In the genomic region with DNA sequence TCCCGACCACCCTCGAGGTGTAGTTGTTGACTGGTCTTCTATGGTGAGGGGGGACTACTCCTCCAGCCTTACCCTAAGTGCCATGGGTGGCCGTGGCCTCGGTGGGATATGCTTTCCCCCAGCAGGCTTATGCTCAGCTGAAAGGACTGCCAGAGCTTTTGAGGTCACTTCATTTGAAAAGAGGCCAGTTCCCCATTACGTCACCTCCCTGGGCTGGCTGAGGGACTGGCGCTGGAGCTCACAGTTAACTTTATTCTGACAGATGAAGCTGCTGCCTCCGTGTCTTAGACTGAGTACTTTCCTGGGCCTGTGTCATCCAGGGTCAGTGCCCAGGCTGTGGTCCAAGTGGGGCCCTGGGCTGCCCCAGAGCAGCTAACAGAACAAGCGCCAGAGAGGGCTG, we compare ENCODE assay signal across 1 cellular context.
TF ChIP-seq lines count a peak whose summit lies in the region.

No MANE protein-coding gene starts in this region.

TF ChIP-seq in HepG2, 621 proteins besides CTCF, POLR2A, EP300 and RAD21 (continued from another document and continues in another):
- TF ChIP-seq AHDC1 (CRISPR knock-in tag; IDR thresholded peaks at IDR 0.05; ENCODE audit: borderline replicate concordance) (no peak), ATF6 (CRISPR knock-in tag; conservative IDR thresholded peaks at IDR 0.05) (no peak), RXRB (CRISPR knock-in tag; IDR thresholded peaks at IDR 0.05; ENCODE audit: borderline replicate concordance) (peak; percentile 14; the same call in 1 of the 2 replicates), ZNF292 (CRISPR knock-in tag; IDR thresholded peaks at IDR 0.05; ENCODE audit: borderline replicate concordance, low read depth) (no peak), ZNF772 (CRISPR knock-in tag; IDR thresholded peaks at IDR 0.05) (peak; percentile 58; the same call in 1 of the 2 replicates), MIXL1 (CRISPR knock-in tag; IDR thresholded peaks at IDR 0.05) (no peak), CREB1 (IDR thresholded peaks at IDR 0.05) (no peak; the same call in 1 of the 2 replicates), CREB1 (CRISPR knock-in tag; IDR thresholded peaks at IDR 0.05) (no peak), SNAPC5 (CRISPR knock-in tag; IDR thresholded peaks at IDR 0.05; ENCODE audit: borderline replicate concordance) (no peak), ZNF30 (CRISPR knock-in tag; IDR thresholded peaks at IDR 0.05) (no peak), TP53 (CRISPR knock-in tag; conservative IDR thresholded peaks at IDR 0.05) (0 out of 2 replicates have a peak, but pooled peaks have one; percentile 54), KLF11 (CRISPR knock-in tag; IDR thresholded peaks at IDR 0.05) (no peak), ZMYM4 (CRISPR knock-in tag; IDR thresholded peaks at IDR 0.05) (no peak), GATAD1 (CRISPR knock-in tag; IDR thresholded peaks at IDR 0.05) (no peak), ZNF331 (CRISPR knock-in tag; IDR thresholded peaks at IDR 0.05) (no peak), IKZF5 (CRISPR knock-in tag; IDR thresholded peaks at IDR 0.05) (no peak), REL (CRISPR knock-in tag; conservative IDR thresholded peaks at IDR 0.05) (no peak), ZNF468 (CRISPR knock-in tag; IDR thresholded peaks at IDR 0.05) (no peak), NKX3-1 (CRISPR knock-in tag; IDR thresholded peaks at IDR 0.05) (no peak), BHLHE40 (IDR thresholded peaks at IDR 0.05; ENCODE audit: low read length) (no peak), HES4 (CRISPR knock-in tag; IDR thresholded peaks at IDR 0.05; ENCODE audit: borderline replicate concordance) (no peak), ZNF33A (CRISPR knock-in tag; IDR thresholded peaks at IDR 0.05; ENCODE audit: borderline replicate concordance) (no peak), PBX3 (CRISPR knock-in tag; IDR thresholded peaks at IDR 0.05; ENCODE audit: borderline replicate concordance) (no peak), BORCS8-MEF2B (CRISPR knock-in tag; IDR thresholded peaks at IDR 0.05) (no peak), ZBTB7B (CRISPR knock-in tag; IDR thresholded peaks at IDR 0.05) (no peak), MAFK (conservative IDR thresholded peaks at IDR 0.05 in 1 of 2, IDR thresholded peaks at IDR 0.05 in 1 of 2; ENCODE audit: low read length in 2 of 2) (no peak), RBAK (CRISPR knock-in tag; IDR thresholded peaks at IDR 0.05) (no peak), ZNF850 (CRISPR knock-in tag; conservative IDR thresholded peaks at IDR 0.05) (no peak), ZNF788 (CRISPR knock-in tag; IDR thresholded peaks at IDR 0.05; ENCODE audit: borderline replicate concordance) (no peak), ATF1 (CRISPR knock-in tag; IDR thresholded peaks at IDR 0.05) (no peak), KDM5B (CRISPR knock-in tag; IDR thresholded peaks at IDR 0.05; ENCODE audit: borderline replicate concordance) (0 out of 2 replicates have a peak, but pooled peaks have one; percentile 16), ZNF790 (CRISPR knock-in tag; IDR thresholded peaks at IDR 0.05; ENCODE audit: borderline replicate concordance) (no peak), RCOR2 (CRISPR knock-in tag; IDR thresholded peaks at IDR 0.05) (no peak), MTF2 (CRISPR knock-in tag; IDR thresholded peaks at IDR 0.05; ENCODE audit: borderline replicate concordance) (no peak)
- TF ChIP-seq, protein P1, sequence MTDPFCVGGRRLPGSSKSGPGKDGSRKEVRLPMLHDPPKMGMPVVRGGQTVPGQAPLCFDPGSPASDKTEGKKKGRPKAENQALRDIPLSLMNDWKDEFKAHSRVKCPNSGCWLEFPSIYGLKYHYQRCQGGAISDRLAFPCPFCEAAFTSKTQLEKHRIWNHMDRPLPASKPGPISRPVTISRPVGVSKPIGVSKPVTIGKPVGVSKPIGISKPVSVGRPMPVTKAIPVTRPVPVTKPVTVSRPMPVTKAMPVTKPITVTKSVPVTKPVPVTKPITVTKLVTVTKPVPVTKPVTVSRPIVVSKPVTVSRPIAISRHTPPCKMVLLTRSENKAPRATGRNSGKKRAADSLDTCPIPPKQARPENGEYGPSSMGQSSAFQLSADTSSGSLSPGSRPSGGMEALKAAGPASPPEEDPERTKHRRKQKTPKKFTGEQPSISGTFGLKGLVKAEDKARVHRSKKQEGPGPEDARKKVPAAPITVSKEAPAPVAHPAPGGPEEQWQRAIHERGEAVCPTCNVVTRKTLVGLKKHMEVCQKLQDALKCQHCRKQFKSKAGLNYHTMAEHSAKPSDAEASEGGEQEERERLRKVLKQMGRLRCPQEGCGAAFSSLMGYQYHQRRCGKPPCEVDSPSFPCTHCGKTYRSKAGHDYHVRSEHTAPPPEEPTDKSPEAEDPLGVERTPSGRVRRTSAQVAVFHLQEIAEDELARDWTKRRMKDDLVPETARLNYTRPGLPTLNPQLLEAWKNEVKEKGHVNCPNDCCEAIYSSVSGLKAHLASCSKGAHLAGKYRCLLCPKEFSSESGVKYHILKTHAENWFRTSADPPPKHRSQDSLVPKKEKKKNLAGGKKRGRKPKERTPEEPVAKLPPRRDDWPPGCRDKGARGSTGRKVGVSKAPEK (CRISPR knock-in tag; IDR thresholded peaks at IDR 0.05; ENCODE audit: borderline replicate concordance) = 0 out of 2 replicates have a peak, but pooled peaks have one; percentile 53
- TF ChIP-seq, protein P2, sequence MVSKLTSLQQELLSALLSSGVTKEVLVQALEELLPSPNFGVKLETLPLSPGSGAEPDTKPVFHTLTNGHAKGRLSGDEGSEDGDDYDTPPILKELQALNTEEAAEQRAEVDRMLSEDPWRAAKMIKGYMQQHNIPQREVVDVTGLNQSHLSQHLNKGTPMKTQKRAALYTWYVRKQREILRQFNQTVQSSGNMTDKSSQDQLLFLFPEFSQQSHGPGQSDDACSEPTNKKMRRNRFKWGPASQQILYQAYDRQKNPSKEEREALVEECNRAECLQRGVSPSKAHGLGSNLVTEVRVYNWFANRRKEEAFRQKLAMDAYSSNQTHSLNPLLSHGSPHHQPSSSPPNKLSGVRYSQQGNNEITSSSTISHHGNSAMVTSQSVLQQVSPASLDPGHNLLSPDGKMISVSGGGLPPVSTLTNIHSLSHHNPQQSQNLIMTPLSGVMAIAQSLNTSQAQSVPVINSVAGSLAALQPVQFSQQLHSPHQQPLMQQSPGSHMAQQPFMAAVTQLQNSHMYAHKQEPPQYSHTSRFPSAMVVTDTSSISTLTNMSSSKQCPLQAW (CRISPR knock-in tag; IDR thresholded peaks at IDR 0.05) = peak; percentile 62; the same call in 1 of the 2 replicates
- TF ChIP-seq, protein P3, sequence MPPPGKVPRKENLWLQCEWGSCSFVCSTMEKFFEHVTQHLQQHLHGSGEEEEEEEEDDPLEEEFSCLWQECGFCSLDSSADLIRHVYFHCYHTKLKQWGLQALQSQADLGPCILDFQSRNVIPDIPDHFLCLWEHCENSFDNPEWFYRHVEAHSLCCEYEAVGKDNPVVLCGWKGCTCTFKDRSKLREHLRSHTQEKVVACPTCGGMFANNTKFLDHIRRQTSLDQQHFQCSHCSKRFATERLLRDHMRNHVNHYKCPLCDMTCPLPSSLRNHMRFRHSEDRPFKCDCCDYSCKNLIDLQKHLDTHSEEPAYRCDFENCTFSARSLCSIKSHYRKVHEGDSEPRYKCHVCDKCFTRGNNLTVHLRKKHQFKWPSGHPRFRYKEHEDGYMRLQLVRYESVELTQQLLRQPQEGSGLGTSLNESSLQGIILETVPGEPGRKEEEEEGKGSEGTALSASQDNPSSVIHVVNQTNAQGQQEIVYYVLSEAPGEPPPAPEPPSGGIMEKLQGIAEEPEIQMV (CRISPR knock-in tag; IDR thresholded peaks at IDR 0.05; ENCODE audit: low read depth) = no peak
- TF ChIP-seq, protein P4, sequence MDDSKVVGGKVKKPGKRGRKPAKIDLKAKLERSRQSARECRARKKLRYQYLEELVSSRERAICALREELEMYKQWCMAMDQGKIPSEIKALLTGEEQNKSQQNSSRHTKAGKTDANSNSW (CRISPR knock-in tag; IDR thresholded peaks at IDR 0.05; ENCODE audit: borderline replicate concordance) = no peak
- TF ChIP-seq, protein P5, sequence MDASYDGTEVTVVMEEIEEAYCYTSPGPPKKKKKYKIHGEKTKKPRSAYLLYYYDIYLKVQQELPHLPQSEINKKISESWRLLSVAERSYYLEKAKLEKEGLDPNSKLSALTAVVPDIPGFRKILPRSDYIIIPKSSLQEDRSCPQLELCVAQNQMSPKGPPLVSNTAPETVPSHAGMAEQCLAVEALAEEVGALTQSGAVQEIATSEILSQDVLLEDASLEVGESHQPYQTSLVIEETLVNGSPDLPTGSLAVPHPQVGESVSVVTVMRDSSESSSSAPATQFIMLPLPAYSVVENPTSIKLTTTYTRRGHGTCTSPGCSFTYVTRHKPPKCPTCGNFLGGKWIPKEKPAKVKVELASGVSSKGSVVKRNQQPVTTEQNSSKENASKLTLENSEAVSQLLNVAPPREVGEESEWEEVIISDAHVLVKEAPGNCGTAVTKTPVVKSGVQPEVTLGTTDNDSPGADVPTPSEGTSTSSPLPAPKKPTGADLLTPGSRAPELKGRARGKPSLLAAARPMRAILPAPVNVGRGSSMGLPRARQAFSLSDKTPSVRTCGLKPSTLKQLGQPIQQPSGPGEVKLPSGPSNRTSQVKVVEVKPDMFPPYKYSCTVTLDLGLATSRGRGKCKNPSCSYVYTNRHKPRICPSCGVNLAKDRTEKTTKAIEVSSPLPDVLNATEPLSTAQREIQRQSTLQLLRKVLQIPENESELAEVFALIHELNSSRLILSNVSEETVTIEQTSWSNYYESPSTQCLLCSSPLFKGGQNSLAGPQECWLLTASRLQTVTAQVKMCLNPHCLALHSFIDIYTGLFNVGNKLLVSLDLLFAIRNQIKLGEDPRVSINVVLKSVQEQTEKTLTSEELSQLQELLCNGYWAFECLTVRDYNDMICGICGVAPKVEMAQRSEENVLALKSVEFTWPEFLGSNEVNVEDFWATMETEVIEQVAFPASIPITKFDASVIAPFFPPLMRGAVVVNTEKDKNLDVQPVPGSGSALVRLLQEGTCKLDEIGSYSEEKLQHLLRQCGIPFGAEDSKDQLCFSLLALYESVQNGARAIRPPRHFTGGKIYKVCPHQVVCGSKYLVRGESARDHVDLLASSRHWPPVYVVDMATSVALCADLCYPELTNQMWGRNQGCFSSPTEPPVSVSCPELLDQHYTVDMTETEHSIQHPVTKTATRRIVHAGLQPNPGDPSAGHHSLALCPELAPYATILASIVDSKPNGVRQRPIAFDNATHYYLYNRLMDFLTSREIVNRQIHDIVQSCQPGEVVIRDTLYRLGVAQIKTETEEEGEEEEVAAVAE (CRISPR knock-in tag; IDR thresholded peaks at IDR 0.05; ENCODE audit: borderline replicate concordance) = no peak
